12 cellular contexts compared by ENCODE assay signal in the genomic region with DNA sequence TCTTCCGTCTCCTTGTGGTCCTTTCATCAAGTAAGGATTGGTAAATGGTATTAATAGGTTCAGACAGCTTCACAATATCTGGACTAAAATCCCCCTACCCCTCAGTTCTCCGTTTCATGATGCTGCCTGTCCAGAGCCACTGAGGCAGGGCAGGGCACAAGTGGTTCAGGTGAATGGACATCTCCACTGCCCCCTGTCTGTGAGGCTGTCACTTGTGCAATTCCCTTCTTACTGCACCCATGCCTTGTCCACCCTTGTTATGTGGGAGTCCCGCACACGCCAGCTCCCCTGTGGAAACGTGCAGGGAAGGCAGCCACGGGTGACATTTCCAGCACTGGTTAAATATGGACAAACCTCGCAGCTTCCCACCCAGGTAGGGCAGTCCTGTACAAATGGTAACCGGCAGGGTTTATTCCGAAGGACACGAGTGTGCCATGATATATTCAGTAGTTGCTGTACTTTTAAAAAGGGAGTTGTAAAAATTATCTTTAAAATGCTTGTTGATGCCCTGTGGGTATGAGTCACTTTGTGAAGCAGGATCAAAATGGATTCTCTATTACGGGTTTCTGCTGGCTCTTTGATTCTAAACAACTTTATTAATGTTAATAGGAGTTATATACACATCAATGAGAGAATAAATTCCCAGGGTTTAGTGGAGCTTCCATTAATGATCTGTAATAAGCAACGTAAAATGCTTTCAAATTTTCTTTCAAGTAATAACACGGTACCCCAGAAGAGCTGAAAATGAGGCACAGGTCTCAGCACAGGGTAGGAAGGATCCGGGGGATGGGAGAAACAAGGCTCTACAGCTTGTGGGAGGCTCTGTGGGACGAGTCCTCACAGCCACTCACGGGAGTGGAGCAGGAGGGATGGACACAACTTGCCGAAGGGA.
DNase-seq lines count a peak whose midpoint lies in the region; ATAC-seq and TF ChIP-seq lines count a peak whose summit lies in the region.
"Had no signal": no experiment of that assay in that cellular context is flagged by ENCODE, and none has a peak within 500 bp of the region (broad histone marks: within the 10 kb centered on the region; RNA-seq: fewer than 3 reads in every experiment).

No MANE protein-coding gene starts in this region.

- no peaks in the 10 kb centered on the region for H3K9me3 Mint-ChIP-seq in CD8-positive, alpha-beta memory T cell
- no peaks in the 10 kb centered on the region for H3K9me3 Mint-ChIP-seq in nephron

- DNase-seq in CD8-positive, alpha-beta memory T cell = no peak
- DNase-seq in HFF-Myc (ENCODE audit: extremely low read depth, low read depth) (no peak), caudate nucleus (lab: John Stamatoyannopoulos, UW) (peak in 2 of 61 donors; percentile 21 to 61), breast epithelium (ENCODE audit: low spot score in 2 of 2) (no peak), globus pallidus (ENCODE audit: low spot score) (no peak), NCI-H146 treated with DMSO at 0.1 percent for 48 hours (lab: John Stamatoyannopoulos, UW; ENCODE audit: unreplicated experiment) (no peak)
- DNase-seq: EL, NCI-H1694, OCI-M1, stomach had no signal

- no peaks in the 10 kb centered on the region for H3K27me3 ChIP-seq in CD8-positive, alpha-beta memory T cell (ENCODE audit: insufficient read depth, low read length, poor library complexity, severe bottlenecking)
- H3K27me3 ChIP-seq in breast epithelium = no peaks in the 10 kb centered on the region
- H3K27me3 ChIP-seq: stomach had no signal

- H3K9me3 ChIP-seq in CD8-positive, alpha-beta memory T cell (ENCODE audit: low read length) = no peaks in the 10 kb centered on the region
- no peaks in the 10 kb centered on the region for H3K9me3 ChIP-seq in breast epithelium
- H3K9me3 ChIP-seq: stomach had no signal

- TF ChIP-seq CTCF in HFF-Myc (IDR thresholded peaks at IDR 0.05; ENCODE audit: low read depth, low read length, missing control alignments) = peak; percentile 6
- TF ChIP-seq CTCF in nephron (IDR thresholded peaks at IDR 0.05; ENCODE audit: unreplicated experiment in 3 of 3) = no peak
- no peak for TF ChIP-seq CTCF in breast epithelium (IDR thresholded peaks at IDR 0.05)

- H3K4me3 ChIP-seq in CD8-positive, alpha-beta memory T cell (ENCODE audit: low read length) = no peak overlapping the region
- H3K4me3 ChIP-seq in HFF-Myc (replicated peaks; ENCODE audit: low read depth, low read length) = no peak overlapping the region
- no peak overlapping the region for H3K4me3 ChIP-seq in breast epithelium
- H3K4me3 ChIP-seq: stomach had no signal

- H3K27ac ChIP-seq in CD8-positive, alpha-beta memory T cell (ENCODE audit: low read depth, low read length) = no peak overlapping the region
- peak overlapping the region; percentile 46 for H3K27ac ChIP-seq in caudate nucleus (ENCODE audit: low read depth, low read length)
- H3K27ac ChIP-seq in breast epithelium = no peak overlapping the region

- H3K27ac Mint-ChIP-seq in CD8-positive, alpha-beta memory T cell = peak overlapping the region in 6 of 8 donors; percentile 8 to 79 (median 54)
- H3K27ac Mint-ChIP-seq in nephron = peak overlapping the region; percentile 6 to 52 (median 22)

- no peak for ATAC-seq in GM19351 (IDR thresholded peaks at IDR 0.05; ENCODE audit: unreplicated experiment)

- H3K27me3 Mint-ChIP-seq in CD8-positive, alpha-beta memory T cell = peaks cover 0 to 2% of the 10 kb centered on the region in 2 donors
- no peaks in the 10 kb centered on the region for H3K27me3 Mint-ChIP-seq in nephron (ENCODE audit: low read depth)

- TF ChIP-seq POLR2A in breast epithelium (IDR thresholded peaks at IDR 0.05) = no peak

- H3K4me1 ChIP-seq in CD8-positive, alpha-beta memory T cell (ENCODE audit: insufficient read depth, low read length) = peaks cover 56% of the 10 kb centered on the region
- H3K4me1 ChIP-seq in breast epithelium = no peaks in the 10 kb centered on the region

- H3K36me3 ChIP-seq in CD8-positive, alpha-beta memory T cell (ENCODE audit: insufficient read depth, low read length) = no peaks in the 10 kb centered on the region
- no peaks in the 10 kb centered on the region for H3K36me3 ChIP-seq in breast epithelium
- H3K36me3 ChIP-seq: stomach had no signal

- H3K4me1 Mint-ChIP-seq in CD8-positive, alpha-beta memory T cell = peaks cover 63 to 92% (median 76%) of the 10 kb centered on the region in 3 donors
- H3K4me1 Mint-ChIP-seq in nephron = peaks cover 43% of the 10 kb centered on the region

- POLR2A ChIA-PET in CD8-positive, alpha-beta memory T cell (lab: Charles Lee) = interaction anchor here (0.6 kb wide), 1 partner anchor 291 kb away, joined by 4 read pairs; no protein-coding TSS in a partner anchor

- CTCF ChIA-PET in CD8-positive, alpha-beta memory T cell (lab: Charles Lee) = interaction anchor here (1.2 to 2.5 kb wide), 4 partner anchors 16 to 74 kb away, joined by 4 to 10 read pairs (median 6); no protein-coding TSS in a partner anchor

- intact Hi-C loops in breast epithelium (cut with DNase I; ENCODE audit: low total_unique reads) = no loop called here

- H3K4me3 Mint-ChIP-seq in CD8-positive, alpha-beta memory T cell = peak overlapping the region in 3 of 7 donors; percentile 7 to 81 (median 28)
- no peak overlapping the region for H3K4me3 Mint-ChIP-seq in nephron

- peaks cover 3 to 50% (median 3%) of the 10 kb centered on the region in 3 donors for H3K36me3 Mint-ChIP-seq in CD8-positive, alpha-beta memory T cell
- H3K36me3 Mint-ChIP-seq in nephron (ENCODE audit: low read depth) = peaks cover 10% of the 10 kb centered on the region
